1 cellular context compared by ENCODE assay signal in the genomic region with DNA sequence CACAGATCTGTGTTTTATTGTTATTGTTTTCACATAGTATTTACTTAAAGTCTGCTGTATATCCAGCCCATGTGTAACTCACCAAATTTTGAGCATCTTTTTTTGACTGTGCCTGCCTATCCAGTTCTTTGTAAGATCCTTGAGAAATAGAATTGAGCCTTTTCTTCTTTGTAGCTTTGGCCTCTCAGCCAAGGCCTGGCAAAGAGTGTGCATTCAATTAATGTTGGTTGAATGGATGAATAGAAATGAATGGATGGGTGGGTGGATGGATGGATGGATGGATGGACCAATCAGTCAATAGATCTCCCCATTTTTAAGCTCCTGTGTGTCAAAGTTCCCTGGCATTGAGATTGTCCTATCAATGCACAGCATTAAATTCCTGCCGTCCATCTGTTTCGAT.
TF ChIP-seq lines count a peak whose summit lies in the region.

No MANE protein-coding gene starts in this region.

TF ChIP-seq in HepG2, 621 proteins besides CTCF, POLR2A, EP300 and RAD21:
- TF ChIP-seq AHR (CRISPR knock-in tag; IDR thresholded peaks at IDR 0.05) (no peak), ZNF781 (CRISPR knock-in tag; IDR thresholded peaks at IDR 0.05; ENCODE audit: borderline replicate concordance, not compliant biosample characterization) (no peak), PHF20 (CRISPR knock-in tag; IDR thresholded peaks at IDR 0.05) (no peak), ZFAT (CRISPR knock-in tag; conservative IDR thresholded peaks at IDR 0.05) (no peak), ZNF296 (CRISPR knock-in tag; conservative IDR thresholded peaks at IDR 0.05) (no peak), ETV5 (CRISPR knock-in tag; IDR thresholded peaks at IDR 0.05; ENCODE audit: borderline replicate concordance) (no peak), MAFK (conservative IDR thresholded peaks at IDR 0.05 in 1 of 2, IDR thresholded peaks at IDR 0.05 in 1 of 2; ENCODE audit: low read length in 2 of 2) (no peak), FOXK2 (IDR thresholded peaks at IDR 0.05) (no peak), JUN (CRISPR knock-in tag; IDR thresholded peaks at IDR 0.05) (no peak), FIP1L1 (IDR thresholded peaks at IDR 0.05; ENCODE audit: borderline replicate concordance, insufficient read depth, low read depth, low read length) (no peak), YY1 (IDR thresholded peaks at IDR 0.05; ENCODE audit: insufficient read depth, insufficient replicate concordance, low read depth, low read length) (no peak), ZNF30 (CRISPR knock-in tag; IDR thresholded peaks at IDR 0.05) (no peak), PHF21A (CRISPR knock-in tag; IDR thresholded peaks at IDR 0.05) (no peak), RFXAP (CRISPR knock-in tag; IDR thresholded peaks at IDR 0.05; ENCODE audit: borderline replicate concordance) (no peak), TFE3 (CRISPR knock-in tag; IDR thresholded peaks at IDR 0.05) (no peak), PCBP1 (IDR thresholded peaks at IDR 0.05; ENCODE audit: borderline replicate concordance, low read depth, low read length) (no peak), ZNF124 (CRISPR knock-in tag; IDR thresholded peaks at IDR 0.05) (no peak)
- TF ChIP-seq, protein P1, sequence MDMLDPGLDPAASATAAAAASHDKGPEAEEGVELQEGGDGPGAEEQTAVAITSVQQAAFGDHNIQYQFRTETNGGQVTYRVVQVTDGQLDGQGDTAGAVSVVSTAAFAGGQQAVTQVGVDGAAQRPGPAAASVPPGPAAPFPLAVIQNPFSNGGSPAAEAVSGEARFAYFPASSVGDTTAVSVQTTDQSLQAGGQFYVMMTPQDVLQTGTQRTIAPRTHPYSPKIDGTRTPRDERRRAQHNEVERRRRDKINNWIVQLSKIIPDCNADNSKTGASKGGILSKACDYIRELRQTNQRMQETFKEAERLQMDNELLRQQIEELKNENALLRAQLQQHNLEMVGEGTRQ (IDR thresholded peaks at IDR 0.05; ENCODE audit: low read depth, low read length), result no peak
- TF ChIP-seq, protein P1 (CRISPR knock-in tag; IDR thresholded peaks at IDR 0.05; ENCODE audit: borderline replicate concordance), result no peak
- TF ChIP-seq, protein P2, sequence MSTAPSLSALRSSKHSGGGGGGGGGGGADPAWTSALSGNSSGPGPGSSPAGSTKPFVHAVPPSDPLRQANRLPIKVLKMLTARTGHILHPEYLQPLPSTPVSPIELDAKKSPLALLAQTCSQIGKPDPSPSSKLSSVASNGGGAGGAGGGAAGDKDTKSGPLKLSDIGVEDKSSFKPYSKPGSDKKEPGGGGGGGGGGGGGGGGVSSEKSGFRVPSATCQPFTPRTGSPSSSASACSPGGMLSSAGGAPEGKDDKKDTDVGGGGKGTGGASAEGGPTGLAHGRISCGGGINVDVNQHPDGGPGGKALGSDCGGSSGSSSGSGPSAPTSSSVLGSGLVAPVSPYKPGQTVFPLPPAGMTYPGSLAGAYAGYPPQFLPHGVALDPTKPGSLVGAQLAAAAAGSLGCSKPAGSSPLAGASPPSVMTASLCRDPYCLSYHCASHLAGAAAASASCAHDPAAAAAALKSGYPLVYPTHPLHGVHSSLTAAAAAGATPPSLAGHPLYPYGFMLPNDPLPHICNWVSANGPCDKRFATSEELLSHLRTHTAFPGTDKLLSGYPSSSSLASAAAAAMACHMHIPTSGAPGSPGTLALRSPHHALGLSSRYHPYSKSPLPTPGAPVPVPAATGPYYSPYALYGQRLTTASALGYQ (CRISPR knock-in tag; IDR thresholded peaks at IDR 0.05), result no peak
- TF ChIP-seq, protein P3, sequence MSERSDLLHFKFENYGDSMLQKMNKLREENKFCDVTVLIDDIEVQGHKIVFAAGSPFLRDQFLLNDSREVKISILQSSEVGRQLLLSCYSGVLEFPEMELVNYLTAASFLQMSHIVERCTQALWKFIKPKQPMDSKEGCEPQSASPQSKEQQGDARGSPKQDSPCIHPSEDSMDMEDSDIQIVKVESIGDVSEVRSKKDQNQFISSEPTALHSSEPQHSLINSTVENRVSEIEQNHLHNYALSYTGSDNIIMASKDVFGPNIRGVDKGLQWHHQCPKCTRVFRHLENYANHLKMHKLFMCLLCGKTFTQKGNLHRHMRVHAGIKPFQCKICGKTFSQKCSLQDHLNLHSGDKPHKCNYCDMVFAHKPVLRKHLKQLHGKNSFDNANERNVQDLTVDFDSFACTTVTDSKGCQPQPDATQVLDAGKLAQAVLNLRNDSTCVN (CRISPR knock-in tag; IDR thresholded peaks at IDR 0.05; ENCODE audit: borderline replicate concordance), result no peak
